In the genomic region with DNA sequence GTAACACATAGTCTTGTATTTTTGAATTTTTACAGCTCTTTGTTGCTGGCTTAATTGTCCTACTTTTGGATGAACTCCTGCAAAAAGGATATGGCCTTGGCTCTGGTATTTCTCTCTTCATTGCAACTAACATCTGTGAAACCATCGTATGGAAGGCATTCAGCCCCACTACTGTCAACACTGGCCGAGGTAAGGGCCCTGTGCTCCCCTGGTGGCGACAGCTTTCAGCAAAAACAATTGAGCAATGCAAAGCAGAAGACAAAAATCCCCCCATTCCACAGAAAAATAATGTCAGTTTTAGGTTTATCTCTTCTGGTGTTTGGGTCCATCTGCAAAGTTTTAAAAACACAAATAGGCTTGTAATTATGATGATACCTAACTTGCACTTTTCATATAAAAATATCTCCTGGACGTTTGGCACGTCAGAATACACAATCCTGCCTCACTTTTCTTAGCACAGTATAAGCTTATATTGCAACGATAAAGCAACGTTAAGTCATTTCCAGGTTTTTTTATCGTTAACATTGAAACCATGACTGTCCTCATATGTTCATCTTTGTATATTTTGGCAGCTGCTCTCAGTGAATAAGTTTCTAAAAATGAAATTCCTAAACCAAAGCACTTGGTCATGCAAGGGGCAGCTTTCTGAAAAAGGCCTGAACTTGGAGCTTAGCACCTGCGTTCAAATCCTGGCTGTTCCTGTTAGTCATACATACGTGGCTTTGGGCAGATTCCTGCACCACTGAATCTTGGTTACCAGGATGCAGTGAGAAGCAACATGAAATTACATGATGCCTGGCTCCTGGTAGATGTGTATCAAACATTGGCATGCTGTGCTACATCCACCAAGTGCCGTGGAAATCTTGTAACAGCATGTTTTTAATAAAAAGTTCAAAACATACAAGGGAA, we compare ENCODE assay signal across 14 cellular contexts. TPM values are rescaled to one million over a fixed set of nuclear protein-coding genes. Genes with fewer than 3 reads are reported as not detected.
A peak's percentile ranks its signal among the peaks of the same experiment; 100 is the strongest.
DNase-seq lines count a peak whose midpoint lies in the region; ATAC-seq and TF ChIP-seq lines count a peak whose summit lies in the region.
"Had no signal": no experiment of that assay in that cellular context is flagged by ENCODE, and none has a peak within 500 bp of the region (broad histone marks: within the 10 kb centered on the region; RNA-seq: fewer than 3 reads in every experiment).

No MANE protein-coding gene starts in this region.

- H3K27ac ChIP-seq in SJSA1 (0 out of 2 replicates have a peak overlapping the region, but pooled peaks have one; percentile 5), endodermal cell (ENCODE audit: low read depth, low read length) (no peak overlapping the region)
- H3K27ac ChIP-seq in CD4-positive, alpha-beta memory T cell (ENCODE audit: low read depth, low read length) = no peak overlapping the region
- H3K27ac ChIP-seq: KMS-11, testis, VCaP had no signal

- peak; percentile 73 for DNase-seq in GM03348 (ENCODE audit: low spot score)
- no peak for DNase-seq in SJSA1 (ENCODE audit: low read depth in 1 of 2, low spot score in 2 of 2)
- DNase-seq in endodermal cell = peak; percentile 43
- no peak for DNase-seq in nephron progenitor cell
- no peak for DNase-seq in CD4-positive, alpha-beta memory T cell
- DNase-seq in stimulated activated CD8-positive, alpha-beta memory T cell treated with anti-CD3 and anti-CD28 coated beads, Interleukin-4, amount 100 ng/mL, for 48 hours = no peak
- no peak for DNase-seq in stimulated activated naive CD8-positive, alpha-beta T cell treated with anti-CD3 and anti-CD28 coated beads, Interleukin-15, Interleukin-2, amounts not matched to agents 100 U/mL and 50 U/mL, for 24 hours
- DNase-seq: NCI-H187 treated with DMSO at 0.1 percent for 48 hours, NCI-H82, testis had no signal

- H3K4me1 ChIP-seq in SJSA1 (replicated peaks) = peaks cover 21% of the 10 kb centered on the region
- H3K4me1 ChIP-seq in endodermal cell (ENCODE audit: control insufficient read depth, insufficient read depth, low read length) = no peaks in the 10 kb centered on the region
- peaks cover 1% of the 10 kb centered on the region for H3K4me1 ChIP-seq in CD4-positive, alpha-beta memory T cell (ENCODE audit: insufficient read depth, low read length)

- H3K4me3 ChIP-seq in SJSA1 (no peak overlapping the region), endodermal cell (ENCODE audit: low read length) (no peak overlapping the region)
- no peak overlapping the region for H3K4me3 ChIP-seq in CD4-positive, alpha-beta memory T cell (ENCODE audit: low read length in 2 of 2)
- H3K4me3 ChIP-seq: testis had no signal

- H3K9me3 Mint-ChIP-seq in endodermal cell = no peaks in the 10 kb centered on the region
- H3K9me3 Mint-ChIP-seq in nephron progenitor cell = no peaks in the 10 kb centered on the region
- H3K9me3 Mint-ChIP-seq in CD4-positive, alpha-beta memory T cell = no peaks in the 10 kb centered on the region

- TF ChIP-seq CTCF in endodermal cell (conservative IDR thresholded peaks at IDR 0.05) (peak; percentile 48), nephron progenitor cell (IDR thresholded peaks at IDR 0.05) (no peak)

- intact Hi-C loops in CD4-positive, alpha-beta memory T cell (cut with micrococcal nuclease) = no loop called here

- CTCF ChIA-PET in CD4-positive, alpha-beta memory T cell (lab: Charles Lee; ENCODE audit: partially characterized antibody) = interaction anchor here (1.0 kb wide), 1 partner anchor 19 kb away, joined by 3 read pairs; no protein-coding TSS in a partner anchor

- POLR2A ChIA-PET in CD4-positive, alpha-beta memory T cell (lab: Charles Lee; ENCODE audit: partially characterized antibody) = no interaction called here

- H3K27ac Mint-ChIP-seq in endodermal cell (no peak overlapping the region), nephron progenitor cell (peak overlapping the region; percentile 43)
- no peak overlapping the region for H3K27ac Mint-ChIP-seq in CD4-positive, alpha-beta memory T cell

- WGBS in endodermal cell (ENCODE audit: insufficient coverage in 1 of 2, insufficient read length in 1 of 2), 2 experiments = 93 to 94% methylated on average over 11 of the region's 11 CpGs

- H3K4me1 Mint-ChIP-seq in endodermal cell (no peaks in the 10 kb centered on the region), nephron progenitor cell (no peaks in the 10 kb centered on the region)
- peaks cover 14 to 22% (median 19%) of the 10 kb centered on the region in 4 donors for H3K4me1 Mint-ChIP-seq in CD4-positive, alpha-beta memory T cell

- H3K36me3 Mint-ChIP-seq in endodermal cell (ENCODE audit: low read depth) (peaks cover 85% of the 10 kb centered on the region), nephron progenitor cell (ENCODE audit: low read depth) (peaks cover 85% of the 10 kb centered on the region)
- peaks cover 61 to 83% of the 10 kb centered on the region in 2 donors for H3K36me3 Mint-ChIP-seq in CD4-positive, alpha-beta memory T cell

- no peaks in the 10 kb centered on the region for H3K27me3 ChIP-seq in SJSA1 (replicated peaks)
- H3K27me3 ChIP-seq in endodermal cell (ENCODE audit: control insufficient read depth, insufficient read depth, low read length, poor library complexity, severe bottlenecking) = no peaks in the 10 kb centered on the region
- H3K27me3 ChIP-seq in CD4-positive, alpha-beta memory T cell (ENCODE audit: insufficient read depth, low read length) = no peaks in the 10 kb centered on the region
- H3K27me3 ChIP-seq: testis had no signal

- no peak overlapping the region for H3K4me3 Mint-ChIP-seq in endodermal cell
- H3K4me3 Mint-ChIP-seq in nephron progenitor cell = no peak overlapping the region
- H3K4me3 Mint-ChIP-seq in CD4-positive, alpha-beta memory T cell = no peak overlapping the region

- peaks cover 96% of the 10 kb centered on the region for H3K36me3 ChIP-seq in SJSA1
- H3K36me3 ChIP-seq in endodermal cell (ENCODE audit: control insufficient read depth, insufficient read depth, low read length) = peaks cover 90% of the 10 kb centered on the region
- H3K36me3 ChIP-seq in CD4-positive, alpha-beta memory T cell (ENCODE audit: insufficient read depth, low read length) = peaks cover 77% of the 10 kb centered on the region

- ATAC-seq in GM21619 (IDR thresholded peaks at IDR 0.05; ENCODE audit: unreplicated experiment) = no peak
- no peak for ATAC-seq in stimulated activated naive CD8-positive, alpha-beta T cell treated with anti-CD3 and anti-CD28 coated beads, Interleukin-15, Interleukin-2, amounts not matched to agents 100 U/mL and 50 U/mL, for 24 hours
- ATAC-seq: left lobe of liver had no signal

- H3K9me3 ChIP-seq in SJSA1 (replicated peaks) = no peaks in the 10 kb centered on the region
- H3K9me3 ChIP-seq in endodermal cell (ENCODE audit: control insufficient read depth, low read length) = no peaks in the 10 kb centered on the region
- H3K9me3 ChIP-seq in CD4-positive, alpha-beta memory T cell (ENCODE audit: control insufficient read depth in 1 of 2, low read length in 2 of 2) = no peaks in the 10 kb centered on the region
- H3K9me3 ChIP-seq: testis had no signal

- no peak overlapping the region for H3K9ac ChIP-seq in endodermal cell (ENCODE audit: extremely low read depth, low read length, poor library complexity, severe bottlenecking)
- H3K9ac ChIP-seq: KMS-11 had no signal

- no peaks in the 10 kb centered on the region for H3K27me3 Mint-ChIP-seq in endodermal cell (ENCODE audit: insufficient read depth)
- no peaks in the 10 kb centered on the region for H3K27me3 Mint-ChIP-seq in nephron progenitor cell (ENCODE audit: low read depth, poor library complexity)
- no peaks in the 10 kb centered on the region for H3K27me3 Mint-ChIP-seq in CD4-positive, alpha-beta memory T cell

RNA-seq across cellular contexts. Expression of gene SEC61A1, which starts 8.5 kb away (rescaled TPM):
- 207 and 285 TPM in 2 replicates for total RNA-seq in SJSA1 (2014; rRNA removed; shearing (Covaris generic))
- total RNA-seq in endodermal cell = 100 to 1,000 TPM; 152 to 174 TPM
- polyA plus RNA-seq in endodermal cell (2013, experiment 1 of 2) = 127 TPM
- polyA plus RNA-seq in endodermal cell (2013, experiment 2 of 2) = 122 TPM
- total RNA-seq in CD4-positive, alpha-beta memory T cell = 100 to 1,000 TPM; 203 to 212 TPM
- polyA plus RNA-seq in CD4-positive, alpha-beta memory T cell = 100 to 1,000 TPM; 156 to 182 TPM

Comparison
In these comparisons a context has a peak if more than half of its experiments do, and no peak if none do; other contexts are left out.
1. DNase-seq: peak in GM03348 (single experiment) and endodermal cell (single experiment); none in SJSA1 (0 of 2), nephron progenitor cell (single experiment), CD4-positive, alpha-beta memory T cell (0 of 5), stimulated activated CD8-positive, alpha-beta memory T cell treated with anti-CD3 and anti-CD28 coated beads, Interleukin-4, amount 100 ng/mL, for 48 hours (single experiment) and stimulated activated naive CD8-positive, alpha-beta T cell treated with anti-CD3 and anti-CD28 coated beads, Interleukin-15, Interleukin-2, amounts not matched to agents 100 U/mL and 50 U/mL, for 24 hours (single experiment).